ENCODE assay signal across 10 cellular contexts in the genomic region with DNA sequence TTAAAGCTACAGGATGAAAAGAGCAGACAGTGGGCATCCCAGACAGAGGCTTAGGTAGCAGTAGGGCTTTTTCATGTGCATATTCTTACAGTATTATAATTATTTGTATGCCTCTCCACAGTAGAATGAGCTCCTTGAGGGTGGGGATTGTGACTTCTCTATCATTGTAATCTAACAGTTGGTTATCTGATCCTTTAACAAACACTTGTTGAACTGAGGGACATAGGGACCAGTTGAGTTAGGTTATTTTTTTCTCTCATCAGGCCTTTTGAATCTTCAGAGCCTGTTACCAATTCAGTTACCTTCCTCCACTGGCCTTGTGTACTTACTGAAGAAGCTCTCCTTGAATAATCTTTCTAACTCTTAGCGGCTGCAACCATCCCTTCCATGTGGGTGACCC. TPM values are rescaled to one million over a fixed set of nuclear protein-coding genes. Genes with fewer than 3 reads are reported as not detected.
DNase-seq lines count a peak whose midpoint lies in the region; ATAC-seq and TF ChIP-seq lines count a peak whose summit lies in the region.
"Had no signal": no experiment of that assay in that cellular context is flagged by ENCODE, and none has a peak within 500 bp of the region (broad histone marks: within the 10 kb centered on the region; RNA-seq: fewer than 3 reads in every experiment).

No MANE protein-coding gene starts in this region.

- ATAC-seq in activated T-cell treated with anti-CD3 and anti-CD28 coated beads, Interleukin-2, amount 50 U/mL, for 4 hours = no peak
- ATAC-seq in RWPE2 (ENCODE audit: low read depth) (no peak), GM19023 (IDR thresholded peaks at IDR 0.05; ENCODE audit: unreplicated experiment) (no peak)

- H3K14ac ChIP-seq in neuronal stem cell (ENCODE audit: low read length) = no peak overlapping the region

- no CpG with 5 or more reads among the region's 1 CpG for WGBS in neuronal stem cell (ENCODE audit: extremely low coverage in 2 of 2, insufficient read length in 2 of 2, insufficient replicate concordance in 1 of 2), 2 donors

- H3K4me2 ChIP-seq in skeletal muscle satellite cell (ENCODE audit: low read length) (peak overlapping the region; percentile 80), neuronal stem cell (ENCODE audit: insufficient read depth, low read length, poor library complexity, severe bottlenecking) (no peak overlapping the region)

- H3K18ac ChIP-seq in neuronal stem cell (ENCODE audit: low read length) = no peak overlapping the region

- peaks cover 23% of the 10 kb centered on the region for H3K36me3 Mint-ChIP-seq in activated T-cell treated with anti-CD3 and anti-CD28 coated beads, Interleukin-2, amount 50 U/mL, for 4 hours (ENCODE audit: insufficient read depth)

- no peak overlapping the region for H4K91ac ChIP-seq in neuronal stem cell (ENCODE audit: low read depth, low read length, poor library complexity)

- H2AK5ac ChIP-seq in neuronal stem cell (ENCODE audit: low read depth, low read length) = no peak overlapping the region

- H2BK5ac ChIP-seq in neuronal stem cell (ENCODE audit: low read length) = no peak overlapping the region

- H3K4me1 ChIP-seq in RWPE2 (ENCODE audit: insufficient read depth, poor library complexity, severe bottlenecking) (peaks cover 19% of the 10 kb centered on the region), skeletal muscle satellite cell (ENCODE audit: control insufficient read depth, insufficient read depth, low read length) (peaks cover 15% of the 10 kb centered on the region), neuronal stem cell (ENCODE audit: control insufficient read depth in 2 of 2, insufficient read depth in 1 of 2, low read depth in 1 of 2, low read length in 2 of 2) (peaks cover 4 to 14% of the 10 kb centered on the region in 2 donors)

- peak overlapping the region; percentile 95 for H3K9ac ChIP-seq in skeletal muscle satellite cell (ENCODE audit: low read depth, low read length)
- H3K9ac ChIP-seq in neuronal stem cell (ENCODE audit: low read depth, low read length, poor library complexity) = no peak overlapping the region

- in situ Hi-C loops in ACHN (cut with HindIII; ENCODE audit: low pct_ligation_motif_present, low pct_unique_long_range_greater_than_20kb, low sequenced_read_pairs) = no loop called here

- H3K79me1 ChIP-seq in neuronal stem cell (ENCODE audit: low read depth, low read length) = no peaks in the 10 kb centered on the region

- H3K4me3 Mint-ChIP-seq in activated T-cell treated with anti-CD3 and anti-CD28 coated beads, Interleukin-2, amount 50 U/mL, for 4 hours = peak overlapping the region; percentile 93

- no peaks in the 10 kb centered on the region for H3K27me3 ChIP-seq in RWPE2 (ENCODE audit: insufficient read depth, poor library complexity, severe bottlenecking)
- H3K27me3 ChIP-seq in skeletal muscle satellite cell (ENCODE audit: control insufficient read depth, insufficient read depth, low read length) = no peaks in the 10 kb centered on the region
- no peaks in the 10 kb centered on the region for H3K27me3 ChIP-seq in neuronal stem cell (ENCODE audit: control insufficient read depth in 3 of 3, insufficient read depth in 3 of 3, low read depth in 1 of 3, low read length in 3 of 3)

- H3K36me3 ChIP-seq in RWPE2 (ENCODE audit: low read depth) (peaks cover 35% of the 10 kb centered on the region), skeletal muscle satellite cell (ENCODE audit: insufficient read depth, low read length) (peaks cover 18% of the 10 kb centered on the region), neuronal stem cell (replicated peaks in 1 of 2; ENCODE audit: control insufficient read depth in 2 of 2, insufficient read depth in 2 of 2, low read length in 2 of 2) (peaks cover 9 to 46% of the 10 kb centered on the region in 2 donors)

- H2BK12ac ChIP-seq in neuronal stem cell (ENCODE audit: low read length) = no peak overlapping the region

- H3K9me3 ChIP-seq in RWPE2 (ENCODE audit: severe bottlenecking) (no peaks in the 10 kb centered on the region), skeletal muscle satellite cell (replicated peaks; ENCODE audit: low read length) (no peaks in the 10 kb centered on the region), neuronal stem cell (replicated peaks in 1 of 2; ENCODE audit: control insufficient read depth in 2 of 2, insufficient read depth in 1 of 2, low read depth in 1 of 2, low read length in 2 of 2) (no peaks in the 10 kb centered on the region)

- no peaks in the 10 kb centered on the region for H3K27me3 Mint-ChIP-seq in activated T-cell treated with anti-CD3 and anti-CD28 coated beads, Interleukin-2, amount 50 U/mL, for 4 hours (ENCODE audit: low read depth)

- H3K23ac ChIP-seq in neuronal stem cell (ENCODE audit: low read depth, low read length, poor library complexity) = no peak overlapping the region

- H2BK15ac ChIP-seq in neuronal stem cell (ENCODE audit: low read length) = no peak overlapping the region

- no peaks in the 10 kb centered on the region for H3K9me3 Mint-ChIP-seq in activated T-cell treated with anti-CD3 and anti-CD28 coated beads, Interleukin-2, amount 50 U/mL, for 4 hours

- peak overlapping the region; percentile 57 for H3K4me3 ChIP-seq in RWPE2 (ENCODE audit: severe bottlenecking)
- peak overlapping the region; percentile 96 for H3K4me3 ChIP-seq in epithelial cell of proximal tubule (ENCODE audit: low read depth, low read length)
- peak overlapping the region; percentile 83 for H3K4me3 ChIP-seq in skeletal muscle satellite cell (ENCODE audit: low read length)
- H3K4me3 ChIP-seq in neuronal stem cell (ENCODE audit: low read length in 2 of 2) = peak overlapping the region in 1 of 2 donors; percentile 91

- no peak overlapping the region for H3K27ac ChIP-seq in RWPE2 (ENCODE audit: poor library complexity, severe bottlenecking)
- H3K27ac ChIP-seq in neuronal stem cell (replicated peaks; ENCODE audit: low read length) = no peak overlapping the region

- H3K4me1 Mint-ChIP-seq in activated T-cell treated with anti-CD3 and anti-CD28 coated beads, Interleukin-2, amount 50 U/mL, for 4 hours (ENCODE audit: low read depth) = peaks cover 62% of the 10 kb centered on the region

- H2AFZ ChIP-seq in neuronal stem cell (ENCODE audit: low read length) = no peak overlapping the region

- no peak overlapping the region for H4K8ac ChIP-seq in neuronal stem cell (ENCODE audit: low read depth, low read length)

- DNase-seq in activated T-cell treated with anti-CD3 and anti-CD28 coated beads, Interleukin-2, amount 50 U/mL, for 4 hours = no peak
- no peak for DNase-seq in activated T-cell treated with anti-CD3 and anti-CD28 coated beads, Interleukin-2, amount 50 U/mL, for 48 hours
- no peak for DNase-seq in RWPE2 (ENCODE audit: low spot score)
- no peak for DNase-seq in epithelial cell of proximal tubule (ENCODE audit: low read depth)
- no peak for DNase-seq in ACHN
- no peak for DNase-seq in neuronal stem cell (ENCODE audit: low spot score)
- DNase-seq: amygdala, NCI-H345 had no signal

- no peak overlapping the region for H2BK120ac ChIP-seq in neuronal stem cell (ENCODE audit: low read depth, low read length)

- no peak overlapping the region for H3K4ac ChIP-seq in neuronal stem cell (ENCODE audit: low read length)

- TF ChIP-seq CTCF in RWPE2 (IDR thresholded peaks at IDR 0.05; ENCODE audit: poor library complexity, severe bottlenecking) (no peak), epithelial cell of proximal tubule (conservative IDR thresholded peaks at IDR 0.05; ENCODE audit: low read depth, low read length) (no peak)

RNA-seq across cellular contexts. Expression of a gene that starts 1.2 kb away (rescaled TPM):
- 10 to 100 TPM; 19.8 to 21.9 (median 20.9) TPM for total RNA-seq in activated T-cell treated with anti-CD3 and anti-CD28 coated beads, Interleukin-2, amount 50 U/mL, for 4 hours
- total RNA-seq in epithelial cell of proximal tubule = 24.7 and 24.9 TPM in 2 replicates
- total RNA-seq in skeletal muscle satellite cell (2012; rRNA removed) = 9.4 and 10.6 TPM in 2 replicates
- 30.5 TPM for polyA plus RNA-seq in neuronal stem cell (2013, experiment 1 of 2)
- polyA plus RNA-seq in neuronal stem cell (2013, experiment 2 of 2) = 31.6 TPM

RNA-seq across cellular contexts. Expression of a gene that starts 1.4 kb away (rescaled TPM):
- 10 to 100 TPM; 20.6 to 25.9 (median 23.5) TPM for total RNA-seq in activated T-cell treated with anti-CD3 and anti-CD28 coated beads, Interleukin-2, amount 50 U/mL, for 4 hours
- 16.6 and 27.8 TPM in 2 replicates for total RNA-seq in epithelial cell of proximal tubule
- total RNA-seq in skeletal muscle satellite cell (2012; rRNA removed) = 19.9 and 31.9 TPM in 2 replicates
- polyA plus RNA-seq in neuronal stem cell (2013, experiment 1 of 2) = 22.9 TPM
- 23.6 TPM for polyA plus RNA-seq in neuronal stem cell (2013, experiment 2 of 2)

RNA-seq across cellular contexts. Expression of a gene that starts 54.9 kb away (rescaled TPM):
- 10 to 100 TPM; 40.3 to 48.4 (median 45.1) TPM for total RNA-seq in activated T-cell treated with anti-CD3 and anti-CD28 coated beads, Interleukin-2, amount 50 U/mL, for 4 hours
- total RNA-seq in epithelial cell of proximal tubule = 56.3 and 58.6 TPM in 2 replicates
- total RNA-seq in skeletal muscle satellite cell (2012; rRNA removed) = 88.0 and 97.6 TPM in 2 replicates
- 17.2 TPM for polyA plus RNA-seq in neuronal stem cell (2013, experiment 1 of 2)
- 17.7 TPM for polyA plus RNA-seq in neuronal stem cell (2013, experiment 2 of 2)

RNA-seq across cellular contexts. Expression of a gene that starts 55.1 kb away (rescaled TPM):
- 10 to 100 TPM; 18.6 to 25.4 (median 24.2) TPM for total RNA-seq in activated T-cell treated with anti-CD3 and anti-CD28 coated beads, Interleukin-2, amount 50 U/mL, for 4 hours
- total RNA-seq in epithelial cell of proximal tubule = 16.5 and 29.4 TPM in 2 replicates
- total RNA-seq in skeletal muscle satellite cell (2012; rRNA removed) = 20.3 and 21.6 TPM in 2 replicates
- polyA plus RNA-seq in neuronal stem cell (2013, experiment 1 of 2) = 11.8 TPM
- polyA plus RNA-seq in neuronal stem cell (2013, experiment 2 of 2) = 11.6 TPM
